1 cellular context compared by ENCODE assay signal in the genomic region with DNA sequence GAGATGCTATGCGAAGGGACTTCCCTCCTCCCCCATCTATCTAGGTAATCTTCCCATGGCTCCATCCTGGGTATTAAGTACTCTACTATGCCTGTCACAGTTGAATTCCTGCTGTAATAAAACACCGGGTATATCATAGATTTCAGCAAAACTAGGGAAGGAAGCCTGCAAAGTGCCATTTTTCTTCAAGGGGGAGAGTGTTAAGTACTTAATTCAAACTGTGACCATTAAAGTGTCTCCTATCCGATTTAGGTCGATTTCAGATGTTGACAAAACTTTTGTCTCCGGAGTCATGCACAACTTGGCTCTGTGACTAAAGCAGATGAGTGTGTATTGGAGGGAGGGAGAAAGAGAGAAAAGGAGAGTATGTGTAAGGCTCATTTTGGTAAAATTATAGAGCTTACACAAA.
TF ChIP-seq lines count a peak whose summit lies in the region.

No MANE protein-coding gene starts in this region.

TF ChIP-seq in IMR-90, 13 proteins besides CTCF, POLR2A, EP300 and RAD21:
- no peak for TF ChIP-seq BHLHE40 (IDR thresholded peaks at IDR 0.05; ENCODE audit: low read depth, low read length)
